In the genomic region with DNA sequence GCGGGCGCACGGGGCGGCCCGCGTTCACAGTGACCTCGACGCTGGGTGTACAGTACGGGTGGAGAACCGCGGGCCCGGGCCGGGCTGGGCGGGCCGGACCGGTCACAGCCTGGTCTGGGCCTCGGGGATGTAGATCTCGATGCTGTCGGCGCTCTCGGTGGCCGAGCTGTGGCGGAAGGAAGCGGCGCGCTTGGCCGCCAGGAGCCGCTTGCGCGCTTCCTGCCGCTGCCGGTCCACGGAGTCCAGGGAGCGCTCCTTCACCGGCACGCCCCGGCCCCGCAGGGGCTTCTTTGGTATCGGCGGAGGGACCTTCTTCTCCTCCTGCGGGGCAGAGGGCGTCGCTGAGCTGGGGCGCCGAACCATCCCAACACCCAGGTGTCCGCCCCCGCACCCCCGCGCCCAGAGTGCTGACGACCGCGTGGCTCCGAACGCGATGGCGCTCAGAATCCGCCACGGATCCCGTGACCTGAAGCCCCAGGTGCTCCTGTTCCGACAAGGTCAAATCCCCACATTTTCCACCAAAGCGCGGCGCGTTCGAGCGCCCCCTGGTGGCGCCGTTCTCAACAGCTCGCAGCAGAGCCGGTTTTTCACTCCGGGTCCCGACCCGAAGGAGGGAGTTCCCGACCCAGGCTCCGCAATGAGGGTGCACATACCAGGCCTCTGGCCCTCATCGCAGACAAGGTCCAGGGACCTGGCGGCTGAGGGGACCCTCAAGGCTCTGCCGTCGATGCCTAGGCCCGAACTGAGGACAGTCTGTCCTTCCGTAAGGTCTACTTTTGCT, we compare ENCODE assay signal across 8 cellular contexts. TPM values are rescaled to one million over a fixed set of nuclear protein-coding genes. Genes with fewer than 3 reads are reported as not detected.
A peak's percentile ranks its signal among the peaks of the same experiment; 100 is the strongest.
DNase-seq lines count a peak whose midpoint lies in the region; ATAC-seq lines count a peak whose summit lies in the region.

No MANE protein-coding gene starts in this region.

- ATAC-seq in HG03097 (IDR thresholded peaks at IDR 0.05; ENCODE audit: low FRiP score, unreplicated experiment), result peak; percentile 56

- DNase-seq in NCI-H1105 (lab: John Stamatoyannopoulos, UW) (peak; percentile 2), NCI-H1105 treated with DMSO at 0.1 percent for 48 hours (lab: John Stamatoyannopoulos, UW) (no peak), NOMO-1 treated with dmso at 0.1 percent for 144 hours (lab: John Stamatoyannopoulos, UW; ENCODE audit: unreplicated experiment) (peak; percentile 62), activated T-cell treated with anti-CD3 and anti-CD28 coated beads for 24 hours (ENCODE audit: low read depth) (peak; percentile 92), epithelial cell of prostate (ENCODE audit: low read depth, low spot score) (no peak), mucosa of gallbladder (ENCODE audit: low spot score) (peak; percentile 86)
- DNase-seq in stimulated activated CD8-positive, alpha-beta memory T cell treated with anti-CD3 and anti-CD28 coated beads, Interleukin-4, amount 100 ng/mL, for 1 hour (ENCODE audit: low read depth in 2 of 2, low spot score in 1 of 2), result peak; percentile 90 to 91

- peak overlapping the region; percentile 16 for H3K27ac ChIP-seq in epithelial cell of prostate

RNA-seq across cellular contexts. Expression of gene SMIM12, which starts 6.6 kb away (rescaled TPM):
- total RNA-seq in mucosa of gallbladder, result 28.9 TPM

Comparison
In these comparisons a context has a peak if more than half of its experiments do, and no peak if none do; other contexts are left out.
1. DNase-seq: peak in NCI-H1105 (single experiment), NOMO-1 treated with dmso at 0.1 percent for 144 hours (single experiment), activated T-cell treated with anti-CD3 and anti-CD28 coated beads for 24 hours (single experiment), mucosa of gallbladder (single experiment) and stimulated activated CD8-positive, alpha-beta memory T cell treated with anti-CD3 and anti-CD28 coated beads, Interleukin-4, amount 100 ng/mL, for 1 hour (2 of 2); none in NCI-H1105 treated with DMSO at 0.1 percent for 48 hours (single experiment) and epithelial cell of prostate (single experiment).